1 cellular context compared by ENCODE assay signal in genomic region chrX:45750639-45751038, GRCh38.
TF ChIP-seq lines count a peak whose summit lies in the region.

No MANE protein-coding gene starts in this region.

TF ChIP-seq in WTC11, 78 proteins besides CTCF, POLR2A, EP300 and RAD21 (continued from another document):
- TF ChIP-seq PRDM15 (CRISPR knock-in tag; IDR thresholded peaks at IDR 0.05), result no peak
- TF ChIP-seq NFE2L1 (CRISPR knock-in tag; IDR thresholded peaks at IDR 0.05), result no peak
- no peak for TF ChIP-seq HMGXB4 (CRISPR knock-in tag; IDR thresholded peaks at IDR 0.05)
- no peak for TF ChIP-seq PRRX2 (CRISPR knock-in tag; IDR thresholded peaks at IDR 0.05)
- no peak for TF ChIP-seq FOXJ3 (CRISPR knock-in tag; IDR thresholded peaks at IDR 0.05; ENCODE audit: borderline replicate concordance)
- no peak for TF ChIP-seq E2F4 (CRISPR knock-in tag; IDR thresholded peaks at IDR 0.05; ENCODE audit: borderline replicate concordance, low read depth)
- no peak for TF ChIP-seq AFF4 (CRISPR knock-in tag; IDR thresholded peaks at IDR 0.05; ENCODE audit: borderline replicate concordance)
- no peak for TF ChIP-seq SP1 (CRISPR knock-in tag; conservative IDR thresholded peaks at IDR 0.05)
TF ChIP-seq in WTC11: peak in this region for 0.
